In genomic region chr1:180291004-180291403, GRCh38 we compare ENCODE assay signal across 1 cellular context.
TF ChIP-seq lines count a peak whose summit lies in the region.

No MANE protein-coding gene starts in this region.

TF ChIP-seq in K562, 482 proteins besides CTCF, POLR2A, EP300 and RAD21 (continued from another document):
- TF ChIP-seq DMBX1 (CRISPR knock-in tag; IDR thresholded peaks at IDR 0.05; ENCODE audit: borderline replicate concordance), result 0 out of 2 replicates have a peak, but pooled peaks have one; percentile 24
- no peak for TF ChIP-seq SUPT5H (IDR thresholded peaks at IDR 0.05)
- TF ChIP-seq POLR2H (tag; IDR thresholded peaks at IDR 0.05; ENCODE audit: low read depth), result no peak
- TF ChIP-seq BCOR (IDR thresholded peaks at IDR 0.05), result peak; percentile 63; the same call in 1 of the 2 replicates
- TF ChIP-seq ATF3 (IDR thresholded peaks at IDR 0.05), result peak; percentile 22; the same call in 1 of the 2 replicates
- TF ChIP-seq ATF3 (CRISPR knock-in tag; conservative IDR thresholded peaks at IDR 0.05), result no peak
- TF ChIP-seq BACH1 (tag; IDR thresholded peaks at IDR 0.05), result peak; percentile 90
- TF ChIP-seq SMARCE1 (IDR thresholded peaks at IDR 0.05), result peak; percentile 69; the same call in 1 of the 2 replicates
- no peak for TF ChIP-seq PML (IDR thresholded peaks at IDR 0.05; ENCODE audit: low read length)
- TF ChIP-seq FOXA3 (CRISPR knock-in tag; conservative IDR thresholded peaks at IDR 0.05 in 1 of 2, IDR thresholded peaks at IDR 0.05 in 1 of 2), result peak in 1 of 2 experiments; percentile 49; a peak in 1 of 4 replicates
- TF ChIP-seq ZMIZ1 (IDR thresholded peaks at IDR 0.05; ENCODE audit: low read depth in 2 of 2, low read length in 2 of 2), result no peak
- no peak for TF ChIP-seq UBTF (IDR thresholded peaks at IDR 0.05; ENCODE audit: borderline replicate concordance in 1 of 2, low read depth in 2 of 2, low read length in 2 of 2)
- peak; percentile 92 for TF ChIP-seq MAFF (IDR thresholded peaks at IDR 0.05; ENCODE audit: low read length)
- TF ChIP-seq LEF1 (IDR thresholded peaks at IDR 0.05), result 0 out of 2 replicates have a peak, but pooled peaks have one; percentile 22
- no peak for TF ChIP-seq CREM (IDR thresholded peaks at IDR 0.05; ENCODE audit: low read depth)
- peak; percentile 64 for TF ChIP-seq PRDM10 (IDR thresholded peaks at IDR 0.05; ENCODE audit: partially characterized antibody)
- no peak for TF ChIP-seq PHB2 (IDR thresholded peaks at IDR 0.05; ENCODE audit: low read depth)
- TF ChIP-seq MAX (CRISPR knock-in tag; IDR thresholded peaks at IDR 0.05), result no peak
- peak; percentile 75 for TF ChIP-seq SMARCA4 (IDR thresholded peaks at IDR 0.05)
- no peak for TF ChIP-seq ZSCAN29 (IDR thresholded peaks at IDR 0.05)
- no peak for TF ChIP-seq SNAPC5 (CRISPR knock-in tag; IDR thresholded peaks at IDR 0.05)
TF ChIP-seq in K562: peak in this region for 39.
